33 cellular contexts compared by ENCODE assay signal in genomic region chr10:129321727-129322126, GRCh38.
DNase-seq lines count a peak whose midpoint lies in the region; ATAC-seq and TF ChIP-seq lines count a peak whose summit lies in the region.
"Had no signal": no experiment of that assay in that cellular context is flagged by ENCODE, and none has a peak within 500 bp of the region (broad histone marks: within the 10 kb centered on the region; RNA-seq: fewer than 3 reads in every experiment).

No MANE protein-coding gene starts in this region.

- H3K4me3 ChIP-seq in IMR-90 (ENCODE audit: insufficient read depth, low read depth, low read length) (no peak overlapping the region), esophagus muscularis mucosa (no peak overlapping the region), neuronal stem cell (ENCODE audit: low read length in 2 of 2) (no peak overlapping the region), right cardiac atrium (ENCODE audit: low read length) (no peak overlapping the region)
- H3K4me3 ChIP-seq: A549; BLaER1; BLaER1 treated with 17β-estradiol and CSF1 and Interleukin-3, amounts not matched to agents 10 nM and 100 nM had no signal

- H2BK5ac ChIP-seq in IMR-90 (ENCODE audit: low read depth, low read length, poor library complexity, severe bottlenecking) (no peak overlapping the region), neuronal stem cell (ENCODE audit: low read length) (no peak overlapping the region)

- no peaks in the 10 kb centered on the region for H3K9me1 ChIP-seq in IMR-90 (ENCODE audit: insufficient read depth, low read length)

- H3K18ac ChIP-seq in IMR-90 (ENCODE audit: low read depth, low read length) (no peak overlapping the region), neuronal stem cell (ENCODE audit: low read length) (peak overlapping the region; percentile 3)

- no peak for TF ChIP-seq RAD21 in IMR-90 (IDR thresholded peaks at IDR 0.05; ENCODE audit: low read length)

- BruUV-seq in IMR-90 (replicated peaks; lab: Mats Ljungman, UMichigan): no TSS peak

- H4K91ac ChIP-seq in IMR-90 (ENCODE audit: insufficient read depth, low read depth, low read length) (peak overlapping the region; percentile 76; the same call in 1 of the 2 replicates), neuronal stem cell (ENCODE audit: low read depth, low read length, poor library complexity) (no peak overlapping the region)

- in situ Hi-C loops in IMR-90 (cut with MboI; ENCODE audit: low sequenced_read_pairs): no loop called here

- H3K36me3 ChIP-seq in IMR-90 (ENCODE audit: control insufficient read depth, insufficient read depth, low read length) (no peaks in the 10 kb centered on the region), esophagus muscularis mucosa (no peaks in the 10 kb centered on the region), neuronal stem cell (replicated peaks in 1 of 2; ENCODE audit: control insufficient read depth in 2 of 2, insufficient read depth in 2 of 2, low read length in 2 of 2) (no peaks in the 10 kb centered on the region)
- H3K36me3 ChIP-seq: BE2C; BLaER1; BLaER1 treated with 17β-estradiol and CSF1 and Interleukin-3, amounts not matched to agents 10 nM and 100 nM had no signal

- intact Hi-C loops in IMR-90 (cut with micrococcal nuclease): loop anchor here (5.0 to 10.0 kb wide), 3 partner anchors 224 to 633 kb away; no protein-coding TSS in a partner anchor
- intact Hi-C loops in esophagus muscularis mucosa (cut with DNase I): no loop called here
- intact Hi-C loops in right cardiac atrium (cut with DNase I): no loop called here

- H3K27ac ChIP-seq in IMR-90 (ENCODE audit: insufficient read depth, low read length) (no peak overlapping the region), esophagus muscularis mucosa (replicated peaks in 1 of 4) (no peak overlapping the region), neuronal stem cell (replicated peaks; ENCODE audit: low read length) (no peak overlapping the region), right cardiac atrium (ENCODE audit: low read length) (no peak overlapping the region)
- H3K27ac ChIP-seq: 22Rv1; A549; BLaER1; BLaER1 treated with 17β-estradiol and CSF1 and Interleukin-3, amounts not matched to agents 10 nM and 100 nM; C4-2B had no signal

- H2AK5ac ChIP-seq in IMR-90 (ENCODE audit: low read depth, low read length): no peak overlapping the region
- H2AK5ac ChIP-seq in neuronal stem cell (ENCODE audit: low read depth, low read length): no peak overlapping the region

- no peak overlapping the region for H2BK120ac ChIP-seq in IMR-90 (ENCODE audit: low read depth, low read length)
- no peak overlapping the region for H2BK120ac ChIP-seq in neuronal stem cell (ENCODE audit: low read depth, low read length)

- H3K14ac ChIP-seq in IMR-90 (replicated peaks; ENCODE audit: low read depth, low read length) (no peak overlapping the region), neuronal stem cell (ENCODE audit: low read length) (no peak overlapping the region)

- H2AFZ ChIP-seq in IMR-90 (replicated peaks; ENCODE audit: low read length, poor library complexity): no peak overlapping the region
- no peak overlapping the region for H2AFZ ChIP-seq in neuronal stem cell (ENCODE audit: low read length)

- 0 out of 2 replicates have a peak, but pooled peaks cover 1% of the 10 kb centered on the region for H3K9me3 ChIP-seq in IMR-90 (ENCODE audit: control insufficient read depth, insufficient read depth, low read length)
- peaks cover 0 to 14% (median 8%) of the 10 kb centered on the region in 4 donors for H3K9me3 ChIP-seq in esophagus muscularis mucosa
- H3K9me3 ChIP-seq in neuronal stem cell (replicated peaks in 1 of 2; ENCODE audit: control insufficient read depth in 2 of 2, insufficient read depth in 1 of 2, low read depth in 1 of 2, low read length in 2 of 2): peaks cover 0 to 2% of the 10 kb centered on the region in 2 donors
- no peaks in the 10 kb centered on the region for H3K9me3 ChIP-seq in right cardiac atrium (ENCODE audit: control insufficient read depth, low read length)
- H3K9me3 ChIP-seq: A549, BE2C, Caco-2 had no signal

- H4K5ac ChIP-seq in IMR-90 (ENCODE audit: low read depth, low read length): no peak overlapping the region; the same call in 1 of the 2 replicates

- H3K56ac ChIP-seq in IMR-90 (ENCODE audit: extremely low read depth, insufficient read depth, low read length): no peak overlapping the region

- no peaks in the 10 kb centered on the region for H3K27me3 ChIP-seq in IMR-90 (ENCODE audit: control insufficient read depth, insufficient read depth, low read length)
- peaks cover 0 to 15% (median 0%) of the 10 kb centered on the region in 4 donors for H3K27me3 ChIP-seq in esophagus muscularis mucosa
- H3K27me3 ChIP-seq in neuronal stem cell (ENCODE audit: control insufficient read depth in 3 of 3, insufficient read depth in 3 of 3, low read depth in 1 of 3, low read length in 3 of 3): no peaks in the 10 kb centered on the region
- H3K27me3 ChIP-seq in right cardiac atrium (ENCODE audit: control insufficient read depth, insufficient read depth): no peaks in the 10 kb centered on the region
- H3K27me3 ChIP-seq: BE2C; BLaER1; BLaER1 treated with 17β-estradiol and CSF1 and Interleukin-3, amounts not matched to agents 10 nM and 100 nM had no signal

- dilution Hi-C loops in IMR-90 (cut with HindIII; ENCODE audit: low sequenced_read_pairs, unreplicated experiment): no loop called here

- H3K4me2 ChIP-seq in IMR-90 (ENCODE audit: low read depth, low read length): no peak overlapping the region
- no peak overlapping the region for H3K4me2 ChIP-seq in neuronal stem cell (ENCODE audit: insufficient read depth, low read length, poor library complexity, severe bottlenecking)
- H3K4me2 ChIP-seq: A549; BLaER1; BLaER1 treated with 17β-estradiol and CSF1 and Interleukin-3, amounts not matched to agents 10 nM and 100 nM had no signal

- DNase-seq in IMR-90 (no peak), esophagus muscularis mucosa (ENCODE audit: extremely low spot score) (peak; percentile 55), islet precursor cell (peak; percentile 60), neuronal stem cell (ENCODE audit: low spot score) (no peak), GOT3 (lab: John Stamatoyannopoulos, UW) (no peak), SW 1271 (lab: John Stamatoyannopoulos, UW) (no peak), right cardiac atrium (no peak)
- DNase-seq: 8988T; ACHN; AML-193; BE2C; C1 segment of cervical spinal cord; Caco-2; Calu3; CD4-positive, alpha-beta memory T cell; CD4-positive, alpha-beta T cell; CD4-positive, CD25-positive, alpha-beta regulatory T cell; CD8-positive, alpha-beta memory T cell; CD8-positive, alpha-beta T cell; COR-L47; DMS 273 treated with DMSO at 0.1 percent for 48 hours; DMS153; DMS53; DMS79; DMS79 treated with DMSO at 0.1 percent for 48 hours; DND-41; EL had no signal

- peaks cover 10% of the 10 kb centered on the region for H3K4me1 ChIP-seq in IMR-90 (ENCODE audit: control insufficient read depth, insufficient read depth, low read length)
- peaks cover 0 to 5% (median 0%) of the 10 kb centered on the region in 4 donors for H3K4me1 ChIP-seq in esophagus muscularis mucosa
- peaks cover 0 to 8% of the 10 kb centered on the region in 2 donors for H3K4me1 ChIP-seq in neuronal stem cell (ENCODE audit: control insufficient read depth in 2 of 2, insufficient read depth in 1 of 2, low read depth in 1 of 2, low read length in 2 of 2)
- no peaks in the 10 kb centered on the region for H3K4me1 ChIP-seq in right cardiac atrium (ENCODE audit: control insufficient read depth, insufficient read depth, low read length)
- H3K4me1 ChIP-seq: A549, Caco-2 had no signal

- H3K4ac ChIP-seq in IMR-90 (ENCODE audit: low read depth, low read length) (no peak overlapping the region), neuronal stem cell (ENCODE audit: low read length) (no peak overlapping the region)

- CTCF ChIA-PET in IMR-90 (lab: Yijun Ruan, JAX): no interaction called here

- H3K9ac ChIP-seq in IMR-90 (ENCODE audit: low read depth, low read length): no peak overlapping the region
- no peak overlapping the region for H3K9ac ChIP-seq in neuronal stem cell (ENCODE audit: low read depth, low read length, poor library complexity)
- H3K9ac ChIP-seq: BLaER1; BLaER1 treated with 17β-estradiol and CSF1 and Interleukin-3, amounts not matched to agents 10 nM and 100 nM had no signal

- POLR2A ChIA-PET in IMR-90 (lab: Charles Lee; ENCODE audit: unreplicated experiment): no interaction called here

- TF ChIP-seq POLR2A in IMR-90 (IDR thresholded peaks at IDR 0.05; ENCODE audit: low read depth, low read length) (no peak), esophagus muscularis mucosa (IDR thresholded peaks at IDR 0.05; ENCODE audit: low read depth) (no peak)

- H3K23ac ChIP-seq in IMR-90 (ENCODE audit: low read depth, low read length) (no peak overlapping the region), neuronal stem cell (ENCODE audit: low read depth, low read length, poor library complexity) (no peak overlapping the region)

- ATAC-seq in IMR-90 (ENCODE audit: low read depth) (no peak), HG03378 (IDR thresholded peaks at IDR 0.05; ENCODE audit: unreplicated experiment) (no peak), right cardiac atrium (no peak)
- ATAC-seq: A549; CD8-positive, alpha-beta T cell had no signal

- no peaks in the 10 kb centered on the region for H3K79me1 ChIP-seq in IMR-90 (ENCODE audit: low read depth in 1 of 2, low read length in 2 of 2)
- H3K79me1 ChIP-seq in neuronal stem cell (ENCODE audit: low read depth, low read length): no peaks in the 10 kb centered on the region

- H4K20me1 ChIP-seq in IMR-90 (ENCODE audit: insufficient read depth, low read length): no peaks in the 10 kb centered on the region
- H4K20me1 ChIP-seq: BLaER1; BLaER1 treated with 17β-estradiol and CSF1 and Interleukin-3, amounts not matched to agents 10 nM and 100 nM had no signal

- no peak overlapping the region for H2AK9ac ChIP-seq in IMR-90 (replicated peaks; ENCODE audit: low read depth, low read length, poor library complexity)

- H2BK20ac ChIP-seq in IMR-90 (ENCODE audit: low read depth, low read length): no peak overlapping the region

- 80% methylated on average over 3 of the region's 10 CpGs; no CpG with 5 or more reads in 1 of the 2 experiments for WGBS in IMR-90 (ENCODE audit: extremely low coverage in 2 of 2, insufficient read length in 1 of 2), 2 experiments
- WGBS in esophagus muscularis mucosa: 95% methylated on average over 10 of the region's 10 CpGs
- WGBS in neuronal stem cell (ENCODE audit: extremely low coverage in 2 of 2, insufficient read length in 2 of 2, insufficient replicate concordance in 1 of 2), 2 donors: no CpG with 5 or more reads among the region's 10 CpGs
- 76% methylated on average over 10 of the region's 10 CpGs for WGBS in right cardiac atrium

- TF ChIP-seq EP300 in esophagus muscularis mucosa (IDR thresholded peaks at IDR 0.05): no peak

- no peak for TF ChIP-seq CTCF in IMR-90 (conservative IDR thresholded peaks at IDR 0.05; ENCODE audit: low read depth, low read length)
- TF ChIP-seq CTCF in esophagus muscularis mucosa (IDR thresholded peaks at IDR 0.05): no peak

- peak overlapping the region in 1 of 2 experiments; percentile 98; a peak in 1 of 4 replicates for H4K8ac ChIP-seq in IMR-90 (ENCODE audit: low read depth in 2 of 2, low read length in 2 of 2)
- H4K8ac ChIP-seq in neuronal stem cell (ENCODE audit: low read depth, low read length): no peak overlapping the region

- H2BK12ac ChIP-seq in neuronal stem cell (ENCODE audit: low read length): no peak overlapping the region

- H2BK15ac ChIP-seq in IMR-90 (ENCODE audit: low read depth, low read length) (no peak overlapping the region; the same call in 2 of the 3 replicates), neuronal stem cell (ENCODE audit: low read length) (no peak overlapping the region)

Comparison
In these comparisons a context has a peak if more than half of its experiments do, and no peak if none do; other contexts are left out.
1. DNase-seq: peak in esophagus muscularis mucosa (single experiment) and islet precursor cell (single experiment); none in IMR-90 (single experiment), neuronal stem cell (single experiment), GOT3 (single experiment), SW 1271 (0 of 2) and right cardiac atrium (0 of 3).